20 cellular contexts compared by ENCODE assay signal in the genomic region with DNA sequence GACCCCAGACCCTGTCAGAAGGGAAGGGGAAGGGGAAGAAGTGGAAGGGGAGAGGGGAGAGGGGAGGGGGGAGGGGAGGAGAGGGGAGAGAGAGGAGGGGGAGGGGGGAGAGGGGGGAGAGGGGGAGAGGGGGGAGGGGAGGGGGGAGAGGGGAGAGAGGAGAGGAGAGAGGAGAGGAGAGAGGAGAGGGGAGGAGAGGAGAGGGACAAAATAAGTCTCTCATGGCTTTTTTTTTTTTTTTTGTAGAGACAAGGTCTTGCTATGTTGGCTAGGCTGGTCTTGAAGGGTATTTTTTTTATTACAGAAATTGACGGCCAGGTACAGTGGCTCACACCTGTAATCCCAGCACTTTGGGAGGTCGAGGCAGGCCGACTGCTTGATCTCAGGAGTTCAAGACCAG.
"Had no signal": no experiment of that assay in that cellular context is flagged by ENCODE, and none has a peak within 500 bp of the region (broad histone marks: within the 10 kb centered on the region; RNA-seq: fewer than 3 reads in every experiment).

No MANE protein-coding gene starts in this region.

- ATAC-seq: foreskin keratinocyte, heart right ventricle, left cardiac atrium, left lung, left ventricle myocardium superior, lower lobe of right lung, mucosa of descending colon had no signal

- H3K9me3 Mint-ChIP-seq: mesothelial cell of epicardium had no signal

- H3K27me3 ChIP-seq: dorsolateral prefrontal cortex, esophagus muscularis mucosa, foreskin keratinocyte, heart right ventricle, left lung had no signal

- H3K4me1 Mint-ChIP-seq: mesothelial cell of epicardium had no signal

- H3K27ac Mint-ChIP-seq: mesothelial cell of epicardium had no signal

- H3K27ac ChIP-seq: coronary artery, dorsolateral prefrontal cortex, esophagus muscularis mucosa, foreskin keratinocyte, heart right ventricle, left lung, lower lobe of right lung had no signal

- DNase-seq: dermis blood vessel endothelial cell; dorsolateral prefrontal cortex; effector CD4-positive, alpha-beta T cell; effector memory CD4-positive, alpha-beta T cell; foreskin keratinocyte; glutamatergic neuron; head of caudate nucleus; heart right ventricle; hippocampal formation; left cardiac atrium; left lung; left ventricle myocardium superior; lower lobe of right lung; mesenchymal stem cell; mucosa of descending colon had no signal

- H3K4me3 Mint-ChIP-seq: mesothelial cell of epicardium had no signal

- H3K4me1 ChIP-seq: foreskin keratinocyte, heart right ventricle, lower lobe of right lung had no signal

- H3K4me3 ChIP-seq: coronary artery, dorsolateral prefrontal cortex, esophagus muscularis mucosa, heart right ventricle, left lung, lower lobe of right lung, mucosa of descending colon had no signal

- H3K9me3 ChIP-seq: esophagus muscularis mucosa, heart right ventricle, left lung, lower lobe of right lung, mucosa of descending colon had no signal

- FAIRE-seq: endothelial cell of umbilical vein, keratinocyte had no signal
